ENCODE assay signal across 17 cellular contexts in the genomic region with DNA sequence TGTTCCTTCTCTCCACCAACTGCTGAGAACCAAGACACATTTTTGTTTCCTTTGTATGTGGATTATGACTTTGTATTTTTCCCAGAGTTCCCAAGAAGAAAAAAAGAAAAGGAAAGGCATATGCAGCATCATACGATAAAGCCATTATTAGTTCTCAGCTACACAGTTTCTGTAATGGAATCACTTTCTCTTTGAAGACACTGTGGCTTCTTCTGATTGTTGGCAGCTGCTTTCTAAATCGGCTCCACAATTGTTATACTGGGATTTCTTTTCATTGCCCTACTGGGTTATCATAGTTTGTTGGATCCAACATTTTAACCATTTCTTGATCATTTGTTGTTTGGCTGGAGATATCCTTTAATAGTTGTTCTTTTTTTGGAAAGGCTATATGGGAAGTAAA.
DNase-seq lines count a peak whose midpoint lies in the region; ATAC-seq, FAIRE-seq and TF ChIP-seq lines count a peak whose summit lies in the region.
"Had no signal": no experiment of that assay in that cellular context is flagged by ENCODE, and none has a peak within 500 bp of the region (broad histone marks: within the 10 kb centered on the region; RNA-seq: fewer than 3 reads in every experiment).

No MANE protein-coding gene starts in this region.

- TF ChIP-seq CTCF in foreskin fibroblast (IDR thresholded peaks at IDR 0.05; ENCODE audit: low read depth, low read length): no peak

- no peak overlapping the region for H3K4me3 ChIP-seq in BLaER1 treated with 17β-estradiol and CSF1 and Interleukin-3, amounts not matched to agents 10 nM and 100 nM
- no peak overlapping the region for H3K4me3 ChIP-seq in foreskin fibroblast (ENCODE audit: low read depth in 1 of 2, low read length in 2 of 2)

- H4K20me1 ChIP-seq in BLaER1 treated with 17β-estradiol and CSF1 and Interleukin-3, amounts not matched to agents 10 nM and 100 nM: no peaks in the 10 kb centered on the region

- H3K4me1 ChIP-seq in BLaER1 treated with 17β-estradiol and CSF1 and Interleukin-3, amounts not matched to agents 10 nM and 100 nM: peaks cover 5 to 30% (median 20%) of the 10 kb centered on the region in 10 experiments; a peak in 19 of 20 replicates
- H3K4me1 ChIP-seq: Caco-2 had no signal

- H3K36me3 ChIP-seq in BLaER1 treated with 17β-estradiol and CSF1 and Interleukin-3, amounts not matched to agents 10 nM and 100 nM: no peaks in the 10 kb centered on the region

- H3K27me3 ChIP-seq in BLaER1 treated with 17β-estradiol and CSF1 and Interleukin-3, amounts not matched to agents 10 nM and 100 nM: no peaks in the 10 kb centered on the region

- 0 out of 22 replicates have a peak, but pooled peaks cover 0 to 6% (median 0%) of the 10 kb centered on the region in 11 experiments for H3K9me3 ChIP-seq in BLaER1 treated with 17β-estradiol and CSF1 and Interleukin-3, amounts not matched to agents 10 nM and 100 nM (replicated peaks in 1 of 11)
- H3K9me3 ChIP-seq: Caco-2 had no signal

- no peak overlapping the region for H3K9ac ChIP-seq in BLaER1 treated with 17β-estradiol and CSF1 and Interleukin-3, amounts not matched to agents 10 nM and 100 nM

- FAIRE-seq in GM18507 (lab: Jason Lieb, UNC): peak; percentile 15
- FAIRE-seq: A204.1, GM19239, H54 had no signal

- no peak overlapping the region for H3K27ac ChIP-seq in BLaER1 treated with 17β-estradiol and CSF1 and Interleukin-3, amounts not matched to agents 10 nM and 100 nM

- no peak for ATAC-seq in GM18867 (IDR thresholded peaks at IDR 0.05; ENCODE audit: unreplicated experiment)
- ATAC-seq: HCT116 had no signal

- H3K4me2 ChIP-seq in BLaER1 treated with 17β-estradiol and CSF1 and Interleukin-3, amounts not matched to agents 10 nM and 100 nM: peak overlapping the region; percentile 1 to 58 (median 48); a peak in 13 of 22 replicates

- no peak for DNase-seq in GM18507 (ENCODE audit: extremely low spot score, insufficient read length, low read depth)
- DNase-seq in myocyte (ENCODE audit: low read depth): peak; percentile 19
- peak; percentile 35 for DNase-seq in superior temporal gyrus (ENCODE audit: extremely low spot score)
- DNase-seq in dedifferentiated amniotic fluid mesenchymal stem cell (ENCODE audit: extremely low spot score): no peak
- no peak for DNase-seq in foreskin fibroblast
- DNase-seq: Caco-2; CD8-positive, alpha-beta memory T cell; DND-41; GDM1; IMR-90; KBM-7 had no signal

Comparison
In these comparisons a context has a peak if more than half of its experiments do, and no peak if none do; other contexts are left out.
1. DNase-seq: peak in myocyte (single experiment) and superior temporal gyrus (single experiment); none in GM18507 (single experiment), dedifferentiated amniotic fluid mesenchymal stem cell (single experiment) and foreskin fibroblast (0 of 2).